1 cellular context compared by ENCODE assay signal in the genomic region with DNA sequence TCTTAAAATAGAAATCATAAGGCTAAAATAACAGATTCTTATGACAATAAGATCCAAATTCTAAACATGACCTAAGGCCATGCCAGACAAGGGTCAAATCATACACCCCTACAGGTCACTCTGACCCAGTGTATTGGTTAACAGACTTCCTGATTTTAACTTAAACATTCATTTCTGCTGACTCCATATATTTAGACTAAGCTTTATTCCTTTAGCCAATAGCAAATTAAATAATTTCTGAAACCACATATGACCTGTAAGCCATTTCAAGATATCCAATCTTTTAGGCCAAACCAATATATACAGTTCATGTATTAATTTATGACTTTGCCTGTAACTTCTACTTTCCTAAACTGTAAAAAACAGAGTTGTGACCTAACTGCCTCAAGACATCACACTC.
TF ChIP-seq lines count a peak whose summit lies in the region.

No MANE protein-coding gene starts in this region.

TF ChIP-seq in GM23338, 12 proteins besides CTCF, POLR2A, EP300 and RAD21 (continued from another document):
- TF ChIP-seq NANOG (IDR thresholded peaks at IDR 0.05; ENCODE audit: borderline replicate concordance) (no peak), EZH2phosphoT487 (IDR thresholded peaks at IDR 0.05; ENCODE audit: unreplicated experiment) (no peak), ZNF114 (CRISPR knock-in tag; IDR thresholded peaks at IDR 0.05) (no peak)
TF ChIP-seq in GM23338: peak in this region for 0.
